Comparison of ENCODE assay signal across 1 cellular context in the genomic region with DNA sequence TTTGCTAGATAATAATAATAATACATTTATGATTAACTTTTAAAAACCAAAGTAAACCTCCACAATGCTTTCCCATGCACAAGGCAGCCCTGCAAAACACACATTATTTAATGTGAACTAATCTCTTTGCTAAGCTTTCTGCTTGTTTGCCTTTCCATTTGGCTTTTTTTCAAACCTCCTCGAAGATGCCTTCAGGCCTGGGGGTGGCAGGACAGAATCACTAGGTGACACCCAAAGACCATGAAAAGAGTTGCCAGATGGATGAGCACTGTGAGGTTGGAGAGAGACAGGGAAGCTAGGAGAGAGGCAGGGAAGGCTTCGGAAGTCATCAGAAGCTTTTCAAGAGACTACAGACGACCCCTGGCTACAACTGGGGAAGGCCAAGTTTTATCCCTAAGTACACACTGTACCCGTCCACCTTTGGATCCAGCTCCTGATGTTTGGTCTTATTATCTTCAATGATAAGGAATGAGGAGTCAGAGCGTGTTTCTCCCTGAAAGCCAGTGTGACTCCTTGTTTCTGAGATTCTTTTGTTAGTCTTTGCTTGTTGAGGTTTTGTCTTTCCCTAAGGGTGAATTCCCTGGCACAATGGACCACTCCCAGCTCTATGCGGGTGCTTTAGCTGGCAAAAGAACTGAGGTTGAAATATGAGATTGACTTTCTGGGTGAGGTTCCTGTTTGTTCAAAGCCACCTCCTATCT.
TF ChIP-seq lines count a peak whose summit lies in the region.

No MANE protein-coding gene starts in this region.

TF ChIP-seq in HepG2, 621 proteins besides CTCF, POLR2A, EP300 and RAD21:
- TF ChIP-seq NCOR1 (IDR thresholded peaks at IDR 0.05; ENCODE audit: borderline replicate concordance, low read length), result no peak
- TF ChIP-seq, protein P1, sequence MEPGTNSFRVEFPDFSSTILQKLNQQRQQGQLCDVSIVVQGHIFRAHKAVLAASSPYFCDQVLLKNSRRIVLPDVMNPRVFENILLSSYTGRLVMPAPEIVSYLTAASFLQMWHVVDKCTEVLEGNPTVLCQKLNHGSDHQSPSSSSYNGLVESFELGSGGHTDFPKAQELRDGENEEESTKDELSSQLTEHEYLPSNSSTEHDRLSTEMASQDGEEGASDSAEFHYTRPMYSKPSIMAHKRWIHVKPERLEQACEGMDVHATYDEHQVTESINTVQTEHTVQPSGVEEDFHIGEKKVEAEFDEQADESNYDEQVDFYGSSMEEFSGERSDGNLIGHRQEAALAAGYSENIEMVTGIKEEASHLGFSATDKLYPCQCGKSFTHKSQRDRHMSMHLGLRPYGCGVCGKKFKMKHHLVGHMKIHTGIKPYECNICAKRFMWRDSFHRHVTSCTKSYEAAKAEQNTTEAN (CRISPR knock-in tag; conservative IDR thresholded peaks at IDR 0.05), result no peak
- TF ChIP-seq, protein P2, sequence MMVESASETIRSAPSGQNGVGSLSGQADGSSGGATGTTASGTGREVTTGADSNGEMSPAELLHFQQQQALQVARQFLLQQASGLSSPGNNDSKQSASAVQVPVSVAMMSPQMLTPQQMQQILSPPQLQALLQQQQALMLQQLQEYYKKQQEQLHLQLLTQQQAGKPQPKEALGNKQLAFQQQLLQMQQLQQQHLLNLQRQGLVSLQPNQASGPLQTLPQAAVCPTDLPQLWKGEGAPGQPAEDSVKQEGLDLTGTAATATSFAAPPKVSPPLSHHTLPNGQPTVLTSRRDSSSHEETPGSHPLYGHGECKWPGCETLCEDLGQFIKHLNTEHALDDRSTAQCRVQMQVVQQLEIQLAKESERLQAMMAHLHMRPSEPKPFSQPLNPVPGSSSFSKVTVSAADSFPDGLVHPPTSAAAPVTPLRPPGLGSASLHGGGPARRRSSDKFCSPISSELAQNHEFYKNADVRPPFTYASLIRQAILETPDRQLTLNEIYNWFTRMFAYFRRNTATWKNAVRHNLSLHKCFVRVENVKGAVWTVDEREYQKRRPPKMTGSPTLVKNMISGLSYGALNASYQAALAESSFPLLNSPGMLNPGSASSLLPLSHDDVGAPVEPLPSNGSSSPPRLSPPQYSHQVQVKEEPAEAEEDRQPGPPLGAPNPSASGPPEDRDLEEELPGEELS (CRISPR knock-in tag; IDR thresholded peaks at IDR 0.05), result no peak
- no peak for TF ChIP-seq MXI1 (IDR thresholded peaks at IDR 0.05; ENCODE audit: borderline replicate concordance, low read depth, low read length)
- TF ChIP-seq ELF4 (CRISPR knock-in tag; IDR thresholded peaks at IDR 0.05; ENCODE audit: borderline replicate concordance), result no peak
- TF ChIP-seq ZNF775 (CRISPR knock-in tag; IDR thresholded peaks at IDR 0.05; ENCODE audit: borderline replicate concordance), result no peak
- TF ChIP-seq ZBTB42 (CRISPR knock-in tag; IDR thresholded peaks at IDR 0.05), result no peak
- TF ChIP-seq, protein P3, sequence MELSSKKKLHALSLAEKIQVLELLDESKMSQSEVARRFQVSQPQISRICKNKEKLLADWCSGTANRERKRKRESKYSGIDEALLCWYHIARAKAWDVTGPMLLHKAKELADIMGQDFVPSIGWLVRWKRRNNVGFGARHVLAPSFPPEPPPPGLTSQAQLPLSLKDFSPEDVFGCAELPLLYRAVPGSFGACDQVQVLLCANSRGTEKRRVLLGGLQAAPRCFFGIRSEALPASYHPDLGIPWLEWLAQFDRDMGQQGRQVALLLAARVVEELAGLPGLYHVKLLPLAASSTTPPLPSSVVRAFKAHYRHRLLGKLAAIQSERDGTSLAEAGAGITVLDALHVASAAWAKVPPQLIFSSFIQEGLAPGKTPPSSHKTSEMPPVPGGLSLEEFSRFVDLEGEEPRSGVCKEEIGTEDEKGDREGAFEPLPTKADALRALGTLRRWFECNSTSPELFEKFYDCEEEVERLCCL (CRISPR knock-in tag; IDR thresholded peaks at IDR 0.05; ENCODE audit: borderline replicate concordance), result no peak
TF ChIP-seq in HepG2: peak in this region for 0.
